ENCODE assay signal across 18 cellular contexts in the genomic region with DNA sequence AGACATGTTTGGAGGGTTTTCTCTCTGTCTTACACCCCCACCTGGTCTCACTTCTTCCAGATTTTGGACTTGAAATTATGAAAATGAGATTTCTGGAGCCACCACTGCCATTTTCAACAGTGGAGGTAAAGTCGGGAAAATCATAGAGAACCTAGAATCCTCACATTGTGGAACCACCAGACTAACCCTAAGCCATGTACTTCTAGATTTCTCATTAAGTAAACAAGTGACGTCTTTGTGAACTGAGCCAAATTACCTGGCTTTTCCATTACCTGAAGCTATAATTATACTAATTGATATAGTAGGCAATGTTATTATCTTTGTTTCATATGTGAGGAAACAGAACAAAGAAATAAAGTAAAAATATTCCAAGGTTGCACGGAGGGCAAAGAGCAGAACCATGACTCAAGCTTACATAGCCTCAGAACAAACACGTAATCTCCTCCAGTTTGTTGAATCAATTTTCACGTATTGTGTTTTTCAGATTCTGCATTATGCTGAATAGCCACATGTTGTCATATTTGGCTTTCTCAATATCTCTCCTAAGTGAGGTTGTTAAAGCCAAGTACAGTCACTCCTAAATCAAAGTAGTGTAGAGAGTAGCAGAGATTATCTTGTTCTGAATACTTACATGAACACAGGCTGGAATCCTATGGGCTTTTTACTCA.
DNase-seq lines count a peak whose midpoint lies in the region; ATAC-seq and TF ChIP-seq lines count a peak whose summit lies in the region.
"Had no signal": no experiment of that assay in that cellular context is flagged by ENCODE, and none has a peak within 500 bp of the region (broad histone marks: within the 10 kb centered on the region; RNA-seq: fewer than 3 reads in every experiment).

No MANE protein-coding gene starts in this region.

- H3K4me3 Mint-ChIP-seq in HFFc6 = no peak overlapping the region
- H3K4me3 Mint-ChIP-seq: activated CD4-positive, alpha-beta T cell treated with anti-CD3 and anti-CD28 coated beads, Interleukin-2, amount 10 ng/mL, durations not matched to agents 7 days and 5 days had no signal

- H3K4me3 ChIP-seq in body of pancreas (no peak overlapping the region), right atrium auricular region (no peak overlapping the region), tibial artery (no peak overlapping the region)
- H3K4me3 ChIP-seq: ascending aorta, BLaER1, colonic mucosa had no signal

- H3K36me3 Mint-ChIP-seq in HFFc6 (ENCODE audit: low read depth) = no peaks in the 10 kb centered on the region

- H3K9me3 ChIP-seq in body of pancreas (no peaks in the 10 kb centered on the region), right atrium auricular region (no peaks in the 10 kb centered on the region), tibial artery (no peaks in the 10 kb centered on the region)
- H3K9me3 ChIP-seq: ascending aorta, BLaER1, colonic mucosa had no signal

- no peaks in the 10 kb centered on the region for H3K4me1 Mint-ChIP-seq in HFFc6 (ENCODE audit: low read depth)
- H3K4me1 Mint-ChIP-seq: activated CD4-positive, alpha-beta T cell treated with anti-CD3 and anti-CD28 coated beads, Interleukin-2, amount 10 ng/mL, durations not matched to agents 7 days and 5 days had no signal

- H3K36me3 ChIP-seq in body of pancreas (replicated peaks in 1 of 2; ENCODE audit: insufficient read depth in 1 of 2, low read depth in 2 of 2) (no peaks in the 10 kb centered on the region), right atrium auricular region (no peaks in the 10 kb centered on the region), tibial artery (no peaks in the 10 kb centered on the region)
- H3K36me3 ChIP-seq: ascending aorta, BLaER1, colonic mucosa had no signal

- peak; percentile 71 for DNase-seq in NCI-H69 (lab: John Stamatoyannopoulos, UW)
- DNase-seq in body of pancreas = peak in 1 of 4 donors; percentile 40
- no peak for DNase-seq in right atrium auricular region (ENCODE audit: low spot score)
- DNase-seq in tibial artery = no peak
- no peak for DNase-seq in HFFc6
- no peak for DNase-seq in kidney tubule cell (ENCODE audit: low spot score)
- DNase-seq: activated CD4-positive, alpha-beta T cell treated with anti-CD3 and anti-CD28 coated beads, Interleukin-2, amount 10 ng/mL, durations not matched to agents 7 days and 5 days; activated naive CD4-positive, alpha-beta T cell; Calu3; colonic mucosa; NCI-H1436; NCI-H2171 treated with DMSO at 0.1 percent for 48 hours; NK-92 treated with Interleukin-12 subunit alpha and Interleukin-12 subunit beta, amount 100 ng/mL, for 24 hours; stimulated activated CD4-positive, alpha-beta T cell treated with anti-CD3 and anti-CD28 coated beads, Interleukin-2, amount 100 ng/mL, for 48 hours had no signal

- TF ChIP-seq CTCF in body of pancreas (IDR thresholded peaks at IDR 0.05) = peak in 1 of 7 experiments; percentile 3
- no peak for TF ChIP-seq CTCF in right atrium auricular region (IDR thresholded peaks at IDR 0.05)
- TF ChIP-seq CTCF in tibial artery (IDR thresholded peaks at IDR 0.05) = no peak
- no peak for TF ChIP-seq CTCF in HFFc6 (IDR thresholded peaks at IDR 0.05)

- no peaks in the 10 kb centered on the region for H3K27me3 Mint-ChIP-seq in HFFc6 (ENCODE audit: insufficient read depth)

- H3K27me3 ChIP-seq in body of pancreas (no peaks in the 10 kb centered on the region), right atrium auricular region (no peaks in the 10 kb centered on the region), tibial artery (no peaks in the 10 kb centered on the region)
- H3K27me3 ChIP-seq: ascending aorta, BLaER1, colonic mucosa had no signal

- TF ChIP-seq POLR2A in body of pancreas (IDR thresholded peaks at IDR 0.05) = no peak

- ATAC-seq in body of pancreas = peak; percentile 93
- no peak for ATAC-seq in GM21390 (IDR thresholded peaks at IDR 0.05; ENCODE audit: unreplicated experiment)
- ATAC-seq: HCT116 had no signal

- H3K9me3 Mint-ChIP-seq in HFFc6 = peaks cover 3% of the 10 kb centered on the region; the same call in 1 of the 2 replicates
- H3K9me3 Mint-ChIP-seq: activated CD4-positive, alpha-beta T cell treated with anti-CD3 and anti-CD28 coated beads, Interleukin-2, amount 10 ng/mL, durations not matched to agents 7 days and 5 days had no signal

- H3K27ac Mint-ChIP-seq in HFFc6 = no peak overlapping the region
- H3K27ac Mint-ChIP-seq: activated CD4-positive, alpha-beta T cell treated with anti-CD3 and anti-CD28 coated beads, Interleukin-2, amount 10 ng/mL, durations not matched to agents 7 days and 5 days had no signal

- H3K4me1 ChIP-seq in body of pancreas (peaks cover 33% of the 10 kb centered on the region), right atrium auricular region (peaks cover 0 to 12% of the 10 kb centered on the region in 2 donors), tibial artery (peaks cover 0 to 25% (median 11%) of the 10 kb centered on the region in 4 donors)
- H3K4me1 ChIP-seq: ascending aorta, BLaER1, colonic mucosa had no signal

- WGBS in body of pancreas, 2 donors = 30 to 34% methylated on average over 5 of the region's 5 CpGs

- H3K27ac ChIP-seq in body of pancreas (peak overlapping the region; percentile 44 to 75 (median 64)), right atrium auricular region (peak overlapping the region; percentile 38 to 56), tibial artery (peak overlapping the region; percentile 32 to 45)
- H3K27ac ChIP-seq: ascending aorta, BLaER1, colonic mucosa had no signal

- intact Hi-C loops in body of pancreas (cut with DNase I) = no loop called here
- intact Hi-C loops in tibial artery (cut with DNase I; ENCODE audit: low total_unique reads) = no loop called here
